In the genomic region with DNA sequence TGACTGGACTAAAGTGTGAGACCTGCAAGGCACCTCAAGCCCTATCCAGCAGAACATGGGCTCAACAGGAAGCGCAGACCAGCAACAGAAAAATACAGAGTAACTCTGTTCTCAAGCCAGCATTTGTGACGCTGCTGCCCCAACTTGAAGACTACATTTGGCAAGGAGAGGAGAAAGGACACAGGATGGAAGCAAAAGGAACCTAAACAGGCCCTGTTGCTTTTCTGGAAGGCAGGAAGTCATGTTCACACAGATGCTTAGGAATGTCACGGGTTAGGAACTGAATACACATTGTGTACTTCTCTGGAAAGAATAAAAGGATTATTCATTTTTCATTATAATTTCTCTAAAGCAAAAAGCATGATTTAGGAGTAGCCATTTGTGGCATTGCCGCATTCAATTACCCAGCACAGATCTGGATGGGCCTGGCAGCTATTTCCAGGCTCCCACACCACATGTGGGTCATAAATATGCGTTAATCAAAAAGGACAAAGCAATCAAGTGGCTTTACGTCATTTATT, we compare ENCODE assay signal across 13 cellular contexts. TPM values are rescaled to one million over a fixed set of nuclear protein-coding genes. Genes with fewer than 3 reads are reported as not detected.
DNase-seq lines count a peak whose midpoint lies in the region; ATAC-seq and TF ChIP-seq lines count a peak whose summit lies in the region.
"Had no signal": no experiment of that assay in that cellular context is flagged by ENCODE, and none has a peak within 500 bp of the region (broad histone marks: within the 10 kb centered on the region; RNA-seq: fewer than 3 reads in every experiment).

No MANE protein-coding gene starts in this region.

- H3K36me3 Mint-ChIP-seq in GM23338 (ENCODE audit: low read depth) (no peaks in the 10 kb centered on the region; the same call in 2 of the 3 replicates), WTC11 (no peaks in the 10 kb centered on the region), Caco-2 (ENCODE audit: insufficient read depth, unreplicated experiment) (no peaks in the 10 kb centered on the region)
- no peaks in the 10 kb centered on the region for H3K36me3 Mint-ChIP-seq in activated CD8-positive, alpha-beta memory T cell treated with anti-CD3 and anti-CD28 coated beads, Interleukin-2, amount 10 ng/mL, durations not matched to agents 7 days and 5 days
- H3K36me3 Mint-ChIP-seq: CD8-positive, alpha-beta memory T cell had no signal

- H3K27ac ChIP-seq in GM23338 (ENCODE audit: low read depth): peak overlapping the region; percentile 75
- peak overlapping the region; percentile 90 to 95 (median 92) for H3K27ac ChIP-seq in gastrocnemius medialis
- no peak overlapping the region for H3K27ac ChIP-seq in A673 (ENCODE audit: low read depth, low read length, poor library complexity, severe bottlenecking)
- H3K27ac ChIP-seq: foreskin keratinocyte, lower lobe of right lung had no signal

- DNase-seq in GM23338 (ENCODE audit: low spot score): peak; percentile 35
- DNase-seq in WTC11 (ENCODE audit: low spot score): no peak
- DNase-seq in left ventricle myocardium superior: no peak
- DNase-seq in gastrocnemius medialis: peak in 1 of 2 donors; percentile 49
- no peak for DNase-seq in A673 (ENCODE audit: low spot score)
- DNase-seq in activated CD8-positive, alpha-beta memory T cell treated with anti-CD3 and anti-CD28 coated beads, Interleukin-2, amount 10 ng/mL, durations not matched to agents 7 days and 5 days: no peak
- no peak for DNase-seq in Caco-2
- DNase-seq: activated CD4-positive, alpha-beta T cell treated with anti-CD3 and anti-CD28 coated beads for 1 hour; CD8-positive, alpha-beta memory T cell; foreskin keratinocyte; HCEC 1CT; lower lobe of right lung had no signal

- H3K4me1 Mint-ChIP-seq in GM23338 (peaks cover 17% of the 10 kb centered on the region), WTC11 (peaks cover 27% of the 10 kb centered on the region), Caco-2 (ENCODE audit: low read depth, unreplicated experiment) (peaks cover 7% of the 10 kb centered on the region)
- H3K4me1 Mint-ChIP-seq in activated CD8-positive, alpha-beta memory T cell treated with anti-CD3 and anti-CD28 coated beads, Interleukin-2, amount 10 ng/mL, durations not matched to agents 7 days and 5 days: peaks cover 5% of the 10 kb centered on the region
- H3K4me1 Mint-ChIP-seq: CD8-positive, alpha-beta memory T cell had no signal

- peak overlapping the region; percentile 31 for H3K4me2 ChIP-seq in GM23338

- H3K9me3 Mint-ChIP-seq in GM23338 (peaks cover 7% of the 10 kb centered on the region; the same call in 1 of the 3 replicates), WTC11 (no peaks in the 10 kb centered on the region), Caco-2 (ENCODE audit: unreplicated experiment) (no peaks in the 10 kb centered on the region)
- no peaks in the 10 kb centered on the region for H3K9me3 Mint-ChIP-seq in activated CD8-positive, alpha-beta memory T cell treated with anti-CD3 and anti-CD28 coated beads, Interleukin-2, amount 10 ng/mL, durations not matched to agents 7 days and 5 days (ENCODE audit: low read depth)
- H3K9me3 Mint-ChIP-seq: CD8-positive, alpha-beta memory T cell had no signal

- TF ChIP-seq POLR2A in gastrocnemius medialis (IDR thresholded peaks at IDR 0.05): peak in 1 of 2 donors; percentile 35

- H3K4me1 ChIP-seq in GM23338 (ENCODE audit: insufficient read depth) (peaks cover 16% of the 10 kb centered on the region), gastrocnemius medialis (peaks cover 13 to 14% of the 10 kb centered on the region in 2 donors), A673 (ENCODE audit: insufficient read depth, low read length, poor library complexity, severe bottlenecking) (no peaks in the 10 kb centered on the region), Caco-2 (0 out of 2 replicates have a peak, but pooled peaks cover 5% of the 10 kb centered on the region)
- H3K4me1 ChIP-seq: lower lobe of right lung had no signal

- H2AFZ ChIP-seq in GM23338: peak overlapping the region; percentile 0; the same call in 1 of the 2 replicates

- no peak for TF ChIP-seq CTCF in GM23338 (conservative IDR thresholded peaks at IDR 0.05; ENCODE audit: low read depth in 2 of 2)
- TF ChIP-seq CTCF in WTC11 (IDR thresholded peaks at IDR 0.05): no peak
- TF ChIP-seq CTCF in gastrocnemius medialis (IDR thresholded peaks at IDR 0.05 in 4 of 5, conservative IDR thresholded peaks at IDR 0.05 in 1 of 5): no peak
- no peak for TF ChIP-seq CTCF in A673 (conservative IDR thresholded peaks at IDR 0.05; ENCODE audit: low read depth, low read length)
- no peak for TF ChIP-seq CTCF in Caco-2 (IDR thresholded peaks at IDR 0.05; ENCODE audit: insufficient read depth in 1 of 2, low read depth in 1 of 2, low read length in 1 of 2, severe bottlenecking in 1 of 2, unreplicated experiment in 1 of 2)

- H3K27me3 ChIP-seq in GM23338 (ENCODE audit: insufficient read depth) (no peaks in the 10 kb centered on the region), gastrocnemius medialis (no peaks in the 10 kb centered on the region), A673 (replicated peaks; ENCODE audit: insufficient read depth, low read depth, low read length, poor library complexity) (no peaks in the 10 kb centered on the region), Caco-2 (replicated peaks; ENCODE audit: control insufficient read depth, insufficient read depth, low read length) (no peaks in the 10 kb centered on the region)
- H3K27me3 ChIP-seq: foreskin keratinocyte had no signal

- H3K27me3 Mint-ChIP-seq in GM23338 (ENCODE audit: insufficient read depth, low read depth, poor library complexity): peaks cover 8% of the 10 kb centered on the region
- H3K27me3 Mint-ChIP-seq in WTC11 (ENCODE audit: low read depth): no peaks in the 10 kb centered on the region; the same call in none of the 2 replicates
- H3K27me3 Mint-ChIP-seq in activated CD8-positive, alpha-beta memory T cell treated with anti-CD3 and anti-CD28 coated beads, Interleukin-2, amount 10 ng/mL, durations not matched to agents 7 days and 5 days: peaks cover 9% of the 10 kb centered on the region
- no peaks in the 10 kb centered on the region for H3K27me3 Mint-ChIP-seq in Caco-2 (ENCODE audit: insufficient read depth, unreplicated experiment)

- no peaks in the 10 kb centered on the region for H4K20me1 ChIP-seq in GM23338 (replicated peaks; ENCODE audit: insufficient read depth)

- BruUV-seq in A673 (replicated peaks; lab: Mats Ljungman, UMichigan) (no TSS peak), Caco-2 (replicated peaks; lab: Mats Ljungman, UMichigan) (no TSS peak)

- H3K4me3 Mint-ChIP-seq in GM23338 (no peak overlapping the region), WTC11 (no peak overlapping the region), Caco-2 (ENCODE audit: unreplicated experiment) (no peak overlapping the region)
- H3K4me3 Mint-ChIP-seq in activated CD8-positive, alpha-beta memory T cell treated with anti-CD3 and anti-CD28 coated beads, Interleukin-2, amount 10 ng/mL, durations not matched to agents 7 days and 5 days: no peak overlapping the region
- H3K4me3 Mint-ChIP-seq: CD8-positive, alpha-beta memory T cell had no signal

- POLR2A ChIA-PET in WTC11 (lab: Charles Lee) (no interaction called here), A673 (lab: Charles Lee; ENCODE audit: low non-redundant PET) (no interaction called here), Caco-2 (lab: Charles Lee) (no interaction called here)

- H3K27ac Mint-ChIP-seq in GM23338: peak overlapping the region; percentile 85
- peak overlapping the region; percentile 39 for H3K27ac Mint-ChIP-seq in WTC11
- H3K27ac Mint-ChIP-seq in activated CD8-positive, alpha-beta memory T cell treated with anti-CD3 and anti-CD28 coated beads, Interleukin-2, amount 10 ng/mL, durations not matched to agents 7 days and 5 days: no peak overlapping the region
- no peak overlapping the region for H3K27ac Mint-ChIP-seq in Caco-2 (ENCODE audit: unreplicated experiment)
- H3K27ac Mint-ChIP-seq: CD8-positive, alpha-beta memory T cell had no signal

- CTCF ChIA-PET in WTC11 (lab: Charles Lee): interaction anchor here (0.9 kb wide), 1 partner anchor 212 kb away, joined by 3 read pairs; no protein-coding TSS in a partner anchor
- CTCF ChIA-PET in A673 (lab: Charles Lee): interaction anchor here (0.8 kb wide), 1 partner anchor 8 kb away, joined by 3 read pairs; no protein-coding TSS in a partner anchor
- CTCF ChIA-PET in activated CD8-positive, alpha-beta memory T cell treated with anti-CD3 and anti-CD28 coated beads, Interleukin-2, amount 10 ng/mL, durations not matched to agents 7 days and 5 days (lab: Charles Lee): interaction anchor here (0.5 to 1.5 kb wide), 2 partner anchors 10 to 72 kb away, joined by 3 to 4 read pairs; no protein-coding TSS in a partner anchor
- CTCF ChIA-PET in Caco-2 (lab: Charles Lee): interaction anchor here (0.7 kb wide), 1 partner anchor 107 kb away, joined by 3 read pairs; no protein-coding TSS in a partner anchor

- intact Hi-C loops in left ventricle myocardium superior (cut with micrococcal nuclease) (no loop called here), gastrocnemius medialis (cut with DNase I; ENCODE audit: low total_unique reads) (loop anchor here (2.0 kb wide), 1 partner anchor 20 kb away; a partner anchor contains a TSS), A673 (cut with micrococcal nuclease; ENCODE audit: unreplicated experiment) (no loop called here), Caco-2 (cut with micrococcal nuclease; ENCODE audit: unreplicated experiment) (no loop called here)

- in situ Hi-C loops in gastrocnemius medialis (cut with MboI; ENCODE audit: low sequenced_read_pairs in 4 of 4): no loop called here

- peak; percentile 35 for ATAC-seq in GM23338
- peak; percentile 58 for ATAC-seq in WTC11
- ATAC-seq in left ventricle myocardium superior: peak; percentile 62
- ATAC-seq in gastrocnemius medialis: peak; percentile 67 to 71
- no peak for ATAC-seq in GM21717 (IDR thresholded peaks at IDR 0.05; ENCODE audit: unreplicated experiment)
- ATAC-seq in activated CD8-positive, alpha-beta memory T cell treated with anti-CD3 and anti-CD28 coated beads, Interleukin-2, amount 10 ng/mL, durations not matched to agents 7 days and 5 days: no peak
- ATAC-seq: foreskin keratinocyte, lower lobe of right lung had no signal

- H3K79me2 ChIP-seq in GM23338 (replicated peaks; ENCODE audit: insufficient read depth): no peaks in the 10 kb centered on the region

- H3K36me3 ChIP-seq in GM23338 (ENCODE audit: insufficient read depth) (no peaks in the 10 kb centered on the region), gastrocnemius medialis (no peaks in the 10 kb centered on the region), A673 (ENCODE audit: insufficient read depth, low read length, poor library complexity, severe bottlenecking) (no peaks in the 10 kb centered on the region), Caco-2 (ENCODE audit: control insufficient read depth, insufficient read depth, low read length) (no peaks in the 10 kb centered on the region)
- H3K36me3 ChIP-seq: lower lobe of right lung had no signal

- H3K9me3 ChIP-seq in gastrocnemius medialis (no peaks in the 10 kb centered on the region), A673 (ENCODE audit: low read depth, low read length, poor library complexity, severe bottlenecking) (no peaks in the 10 kb centered on the region), Caco-2 (no peaks in the 10 kb centered on the region)
- H3K9me3 ChIP-seq: lower lobe of right lung had no signal

- H3K9me2 ChIP-seq in GM23338 (ENCODE audit: insufficient read depth): no peaks in the 10 kb centered on the region

- no peaks in the 10 kb centered on the region for H3F3A ChIP-seq in GM23338 (replicated peaks; ENCODE audit: low read depth)

- H3K4me3 ChIP-seq in GM23338 (no peak overlapping the region), gastrocnemius medialis (peak overlapping the region; percentile 17 to 31 (median 21)), A673 (ENCODE audit: low read depth, low read length, poor library complexity, severe bottlenecking) (no peak overlapping the region), Caco-2 (ENCODE audit: low read depth, low read length) (no peak overlapping the region)
- H3K4me3 ChIP-seq: lower lobe of right lung had no signal

RNA-seq across cellular contexts. Expression of a gene that starts 19.8 kb away (rescaled TPM):
- total RNA-seq in GM23338 (2014; rRNA removed; shearing (Covaris generic)): 131 and 164 TPM in 2 replicates
- polyA plus RNA-seq in GM23338 (2016; fragmentation: Nextera tagmentation; extraction: Ambion mirVana): 791 and 920 TPM in 2 replicates
- 500 to 506 TPM (median 502 TPM) in 3 replicates for total RNA-seq in WTC11 (2021)
- 563 TPM for total RNA-seq in left ventricle myocardium superior
- total RNA-seq in gastrocnemius medialis: 100 to 1,000 TPM; 124 to 235 (median 218) TPM
- 149 and 175 TPM in 2 replicates for total RNA-seq in A673 (2021)
- 100 to 1,000 TPM; 199 to 229 TPM for total RNA-seq in activated CD8-positive, alpha-beta memory T cell treated with anti-CD3 and anti-CD28 coated beads, Interleukin-2, amount 10 ng/mL, durations not matched to agents 7 days and 5 days
- total RNA-seq in Caco-2 (2022): 192 and 220 TPM in 2 replicates

Comparison
In these comparisons a context has a peak if more than half of its experiments do, and no peak if none do; other contexts are left out.
1. ATAC-seq: peak in GM23338 (single experiment), WTC11 (single experiment), left ventricle myocardium superior (single experiment) and gastrocnemius medialis (2 of 2); none in GM21717 (single experiment) and activated CD8-positive, alpha-beta memory T cell treated with anti-CD3 and anti-CD28 coated beads, Interleukin-2, amount 10 ng/mL, durations not matched to agents 7 days and 5 days (single experiment).
2. H3K4me3 ChIP-seq: peak in gastrocnemius medialis (4 of 4); none in GM23338 (single experiment), A673 (single experiment) and Caco-2 (single experiment).
3. H3K27ac Mint-ChIP-seq: peak in GM23338 (single experiment) and WTC11 (single experiment); none in activated CD8-positive, alpha-beta memory T cell treated with anti-CD3 and anti-CD28 coated beads, Interleukin-2, amount 10 ng/mL, durations not matched to agents 7 days and 5 days (single experiment) and Caco-2 (single experiment).